ENCODE assay signal across 8 cellular contexts in the genomic region with DNA sequence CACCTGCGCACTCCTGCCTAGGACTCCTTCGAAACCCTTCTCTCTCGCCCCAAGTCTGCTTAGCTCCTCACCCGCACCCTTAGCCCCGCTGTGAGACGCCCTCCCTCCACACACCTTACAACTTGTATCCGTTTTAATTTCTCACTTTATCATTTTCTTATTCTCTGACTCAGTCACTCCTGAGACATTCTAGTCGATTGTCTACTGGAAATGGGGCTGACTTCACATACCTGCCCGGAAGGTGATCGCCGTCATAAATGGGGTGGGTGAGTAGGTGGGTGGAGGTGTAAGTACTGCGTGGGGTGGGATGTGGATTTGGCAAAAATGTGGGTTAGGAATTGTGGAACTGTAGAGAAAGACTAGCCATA. TPM values are rescaled to one million over a fixed set of nuclear protein-coding genes. Genes with fewer than 3 reads are reported as not detected.
DNase-seq lines count a peak whose midpoint lies in the region; ATAC-seq and TF ChIP-seq lines count a peak whose summit lies in the region.

No MANE protein-coding gene starts in this region.

- CTCF ChIA-PET in CD8-positive, alpha-beta memory T cell (lab: Charles Lee) = interaction anchor here (0.8 to 2.4 kb wide), 9 partner anchors 13 to 90 kb away, joined by 3 to 16 read pairs (median 4); no protein-coding TSS in a partner anchor

- H3K4me1 Mint-ChIP-seq in CD8-positive, alpha-beta memory T cell = peaks cover 22 to 48% (median 45%) of the 10 kb centered on the region in 3 donors

- peaks cover 0 to 3% (median 2%) of the 10 kb centered on the region in 3 donors for H3K36me3 Mint-ChIP-seq in CD8-positive, alpha-beta memory T cell

- H3K27ac ChIP-seq in CD8-positive, alpha-beta memory T cell (ENCODE audit: low read depth, low read length) = peak overlapping the region; percentile 68

- H3K9me3 Mint-ChIP-seq in CD8-positive, alpha-beta memory T cell = no peaks in the 10 kb centered on the region

- POLR2A ChIA-PET in CD8-positive, alpha-beta memory T cell (lab: Charles Lee) = interaction anchor here (0.7 to 1.5 kb wide), 2 partner anchors 40 to 76 kb away, joined by 8 to 9 read pairs; a partner anchor contains a TSS

- no peaks in the 10 kb centered on the region for H3K36me3 ChIP-seq in CD8-positive, alpha-beta memory T cell (ENCODE audit: insufficient read depth, low read length)

- no peaks in the 10 kb centered on the region for H3K9me3 ChIP-seq in CD8-positive, alpha-beta memory T cell (ENCODE audit: low read length)

- H3K27me3 ChIP-seq in CD8-positive, alpha-beta memory T cell (ENCODE audit: insufficient read depth, low read length, poor library complexity, severe bottlenecking) = no peaks in the 10 kb centered on the region

- no peak for TF ChIP-seq CTCF in foreskin fibroblast (IDR thresholded peaks at IDR 0.05; ENCODE audit: low read depth, low read length)

- ATAC-seq in GM21723 (IDR thresholded peaks at IDR 0.05; ENCODE audit: unreplicated experiment) (peak; percentile 41), sciatic nerve (peak; percentile 33)

- H3K27ac Mint-ChIP-seq in CD8-positive, alpha-beta memory T cell = peak overlapping the region; percentile 48 to 96 (median 89)

- intact Hi-C loops in sciatic nerve (cut with DNase I) = no loop called here

- peak; percentile 26 to 59 (median 32) for DNase-seq in CD8-positive, alpha-beta memory T cell
- DNase-seq in M059J (ENCODE audit: low read depth) (peak; percentile 26), activated T-cell treated with anti-CD3 and anti-CD28 coated beads for 24 hours (ENCODE audit: low read depth) (peak; percentile 66), foreskin fibroblast (no peak), sciatic nerve (ENCODE audit: low spot score) (no peak), NCI-H226 (no peak), epidermal melanocyte (ENCODE audit: insufficient read length, low spot score) (no peak)

- peak overlapping the region; percentile 87 to 93 (median 92) for H3K4me3 Mint-ChIP-seq in CD8-positive, alpha-beta memory T cell

- H3K4me1 ChIP-seq in CD8-positive, alpha-beta memory T cell (ENCODE audit: insufficient read depth, low read length) = peaks cover 24% of the 10 kb centered on the region

- peaks cover 0 to 1% of the 10 kb centered on the region in 2 donors for H3K27me3 Mint-ChIP-seq in CD8-positive, alpha-beta memory T cell

- peak overlapping the region; percentile 77 for H3K4me3 ChIP-seq in CD8-positive, alpha-beta memory T cell (ENCODE audit: low read length)
- H3K4me3 ChIP-seq in foreskin fibroblast (ENCODE audit: low read depth in 1 of 2, low read length in 2 of 2) = peak overlapping the region; percentile 92 to 93

RNA-seq across cellular contexts. Expression of a gene that starts 0.7 kb away (rescaled TPM):
- total RNA-seq in CD8-positive, alpha-beta memory T cell = 100 to 1,000 TPM in 1 of 2 experiments, 10 to 100 TPM in 1; 94.4 to 102 TPM
- polyA plus RNA-seq in CD8-positive, alpha-beta memory T cell = 5.6 TPM
- total RNA-seq in M059J (2014; rRNA removed; shearing (Covaris generic)) = 21.7 and 36.8 TPM in 2 replicates
- total RNA-seq in sciatic nerve = 31.8 TPM

Comparison
In these comparisons a context has a peak if more than half of its experiments do, and no peak if none do; other contexts are left out.
1. DNase-seq: peak in CD8-positive, alpha-beta memory T cell (5 of 5), M059J (single experiment) and activated T-cell treated with anti-CD3 and anti-CD28 coated beads for 24 hours (single experiment); none in foreskin fibroblast (0 of 2), sciatic nerve (single experiment), NCI-H226 (single experiment) and epidermal melanocyte (single experiment).